Comparison of ENCODE assay signal across 8 cellular contexts in genomic region chr16:75516189-75516966, GRCh38. TPM values are rescaled to one million over a fixed set of nuclear protein-coding genes. Genes with fewer than 3 reads are reported as not detected.
A peak's percentile ranks its signal among the peaks of the same experiment; 100 is the strongest.
DNase-seq lines count a peak whose midpoint lies in the region; ATAC-seq and TF ChIP-seq lines count a peak whose summit lies in the region.
"Not testable (repeated sequence)": the region's sequence is repeated elsewhere in the genome, so short reads cannot be mapped to it uniquely, and the experiment has no call there.

No MANE protein-coding gene starts in this region.

- not testable (repeated sequence) for TF ChIP-seq EP300 in tibial nerve (IDR thresholded peaks at IDR 0.05)

- not testable (repeated sequence) for H3K4me1 ChIP-seq in colonic mucosa; iPS-15b (ENCODE audit: control insufficient read depth, insufficient read depth, low read length)
- peaks cover 0 to 11% (median 0%) of the 10 kb centered on the region in 4 donors for H3K4me1 ChIP-seq in tibial nerve

- not testable (repeated sequence) for H3K9me3 ChIP-seq in colonic mucosa; iPS-15b (ENCODE audit: control insufficient read depth, insufficient read depth, low read length); tibial nerve

- not testable (repeated sequence) for TF ChIP-seq CTCF in colonic mucosa (IDR thresholded peaks at IDR 0.05); omental fat pad (IDR thresholded peaks at IDR 0.05); tibial nerve (IDR thresholded peaks at IDR 0.05)

- H3K4me3 ChIP-seq in colonic mucosa (peak overlapping the region; percentile 98), iPS-15b (ENCODE audit: low read depth, low read length) (peak overlapping the region; percentile 71), tibial nerve (peak overlapping the region; percentile 87 to 97 (median 92))

- not testable (repeated sequence) for H3K36me3 ChIP-seq in colonic mucosa; iPS-15b (ENCODE audit: control insufficient read depth, insufficient read depth, low read length); tibial nerve

- 14 to 17% methylated on average over 23 to 30 of the region's 42 CpGs for WGBS in tibial nerve, 2 donors

- ATAC-seq in HG02840 (IDR thresholded peaks at IDR 0.05; ENCODE audit: low FRiP score, unreplicated experiment) (peak; percentile 30), omental fat pad (ENCODE audit: low FRiP score) (peak; percentile 39)

- intact Hi-C loops in colonic mucosa (cut with DNase I) = loop anchor here (5.0 kb wide), 1 partner anchor 44 kb away; no protein-coding TSS in a partner anchor

- DNase-seq in GM03348 (ENCODE audit: low spot score) (peak; percentile 49), NCI-H748 (lab: John Stamatoyannopoulos, UW; ENCODE audit: unreplicated experiment) (peak; percentile 28)
- peak in 2 of 3 experiments; percentile 12 to 39 for DNase-seq in activated CD8-positive, alpha-beta memory T cell treated with anti-CD3 and anti-CD28 coated beads for 48 hours (ENCODE audit: low read depth in 2 of 3, low spot score in 2 of 3)
- not testable (repeated sequence) for DNase-seq in colonic mucosa; omental fat pad (ENCODE audit: low spot score); tibial nerve (ENCODE audit: low spot score in 2 of 2)

- not testable (repeated sequence) for H3K27me3 ChIP-seq in colonic mucosa; iPS-15b (ENCODE audit: control insufficient read depth, insufficient read depth, low read length); tibial nerve

- H3K9ac ChIP-seq in colonic mucosa (ENCODE audit: low read depth in 2 of 2, low read length in 2 of 2) (peak overlapping the region; percentile 73 to 99), iPS-15b (ENCODE audit: low read depth, low read length) (peak overlapping the region; percentile 79)

- not testable (repeated sequence) for TF ChIP-seq POLR2A in tibial nerve (IDR thresholded peaks at IDR 0.05)

- H3K27ac ChIP-seq in colonic mucosa = peak overlapping the region; percentile 90
- peak overlapping the region; percentile 95 to 99 (median 96) for H3K27ac ChIP-seq in tibial nerve

RNA-seq across cellular contexts. Expression of gene CHST5, which starts 19.5 kb away (rescaled TPM):
- total RNA-seq in colonic mucosa = 100 to 1,000 TPM; 107 to 142 TPM
- under 1 TPM in 1 of 4 donors, not detected in 3; 0.09 TPM for total RNA-seq in omental fat pad
- total RNA-seq in tibial nerve = under 1 TPM in 1 of 4 donors, not detected in 3; 0.30 TPM

RNA-seq across cellular contexts. Expression of gene CHST6, which starts 21.1 kb away (rescaled TPM):
- total RNA-seq in colonic mucosa (1 to 10 TPM; 2.7 to 5.6 TPM), omental fat pad (under 1 TPM in 3 of 4 donors, not detected in 1; 0.06 to 0.36 (median 0.09) TPM), tibial nerve (1 to 10 TPM in 1 of 4 donors, under 1 TPM in 3; under 0.01 to 3.9 (median 0.40) TPM)

RNA-seq across cellular contexts. Expression of gene TMEM231, which starts 39.7 kb away (rescaled TPM):
- 1 to 10 TPM; 4.7 to 6.3 TPM for total RNA-seq in colonic mucosa
- 1 to 10 TPM; 3.9 to 9.2 (median 7.0) TPM for total RNA-seq in omental fat pad
- total RNA-seq in tibial nerve = 10 to 100 TPM; 10.3 to 14.5 (median 12.1) TPM

RNA-seq across cellular contexts. Expression of gene GABARAPL2, which starts 49.8 kb away (rescaled TPM):
- 100 to 1,000 TPM in 1 of 2 donors, 10 to 100 TPM in 1; 73.5 to 111 TPM for total RNA-seq in colonic mucosa
- 100 to 1,000 TPM in 1 of 4 donors, 10 to 100 TPM in 3; 76.9 to 119 (median 89.2) TPM for total RNA-seq in omental fat pad
- 100 to 1,000 TPM in 2 of 4 donors, 10 to 100 TPM in 2; 93.1 to 135 (median 104) TPM for total RNA-seq in tibial nerve

RNA-seq across cellular contexts. Expression of gene TMEM170A, which starts 51.9 kb away (rescaled TPM):
- total RNA-seq in colonic mucosa = 10 to 100 TPM; 39.7 to 50.9 TPM
- total RNA-seq in omental fat pad = 10 to 100 TPM; 22.4 to 38.3 (median 29.8) TPM
- 10 to 100 TPM; 14.1 to 36.6 (median 21.8) TPM for total RNA-seq in tibial nerve

Comparison
In these comparisons a context has a peak if more than half of its experiments do, and no peak if none do; other contexts are left out.
1. RNA of gene CHST5, which starts 19.5 kb away (total RNA-seq): 107 to 142 TPM in colonic mucosa; 0.09 TPM in omental fat pad and 0.30 TPM in tibial nerve; every median in the first group is over 10 times any median in the second.
2. Peak in every context shown above with its lines, with median percentiles within 50 percentile points of each other: H3K4me3 ChIP-seq.